In the genomic region with DNA sequence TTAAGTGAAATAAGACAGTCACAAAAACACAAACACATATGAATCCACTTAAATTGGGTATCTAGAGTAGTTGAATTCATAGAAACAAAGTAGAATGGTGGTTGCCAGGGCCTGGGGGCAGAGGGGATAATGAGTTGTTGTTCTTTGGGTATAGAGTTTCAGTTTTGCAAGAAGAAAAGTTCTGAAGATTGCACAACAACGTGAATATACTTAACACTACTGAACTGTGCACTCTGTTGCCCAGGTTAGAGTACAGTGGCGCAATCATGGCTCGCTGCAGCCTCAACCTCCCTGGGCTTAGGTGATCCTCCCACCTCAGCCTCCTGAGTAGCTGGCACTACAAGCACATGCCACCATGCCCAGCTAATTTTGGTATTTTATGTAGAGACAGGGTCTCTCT, we compare ENCODE assay signal across 1 cellular context.
TF ChIP-seq lines count a peak whose summit lies in the region.

No MANE protein-coding gene starts in this region.

TF ChIP-seq in HepG2, 621 proteins besides CTCF, POLR2A, EP300 and RAD21 (continued from another document and continues in another):
- no peak for TF ChIP-seq ZFP36 (IDR thresholded peaks at IDR 0.05; ENCODE audit: borderline replicate concordance, low read depth, low read length, partially characterized antibody)
- TF ChIP-seq RARA (CRISPR knock-in tag; IDR thresholded peaks at IDR 0.05) = peak; percentile 78
- TF ChIP-seq, protein P1, sequence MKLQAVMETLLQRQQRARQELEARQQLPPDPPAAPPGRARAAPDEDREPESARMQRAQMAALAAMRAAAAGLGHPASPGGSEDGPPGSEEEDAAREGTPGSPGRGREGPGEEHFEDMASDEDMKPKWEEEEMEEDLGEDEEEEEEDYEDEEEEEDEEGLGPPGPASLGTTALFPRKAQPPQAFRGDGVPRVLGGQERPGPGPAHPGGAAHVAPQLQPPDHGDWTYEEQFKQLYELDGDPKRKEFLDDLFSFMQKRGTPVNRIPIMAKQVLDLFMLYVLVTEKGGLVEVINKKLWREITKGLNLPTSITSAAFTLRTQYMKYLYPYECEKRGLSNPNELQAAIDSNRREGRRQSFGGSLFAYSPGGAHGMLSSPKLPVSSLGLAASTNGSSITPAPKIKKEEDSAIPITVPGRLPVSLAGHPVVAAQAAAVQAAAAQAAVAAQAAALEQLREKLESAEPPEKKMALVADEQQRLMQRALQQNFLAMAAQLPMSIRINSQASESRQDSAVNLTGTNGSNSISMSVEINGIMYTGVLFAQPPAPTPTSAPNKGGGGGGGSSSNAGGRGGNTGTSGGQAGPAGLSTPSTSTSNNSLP (IDR thresholded peaks at IDR 0.05; ENCODE audit: low read depth, low read length) = no peak
- no peak for TF ChIP-seq GPN1 (CRISPR knock-in tag; IDR thresholded peaks at IDR 0.05; ENCODE audit: borderline replicate concordance)
- no peak for TF ChIP-seq HIVEP1 (CRISPR knock-in tag; IDR thresholded peaks at IDR 0.05)
- TF ChIP-seq ARNT (IDR thresholded peaks at IDR 0.05) = no peak
- no peak for TF ChIP-seq HNRNPUL1 (IDR thresholded peaks at IDR 0.05; ENCODE audit: low read depth, low read length)
- TF ChIP-seq ZBTB42 (CRISPR knock-in tag; IDR thresholded peaks at IDR 0.05) = no peak
- TF ChIP-seq USF2 (IDR thresholded peaks at IDR 0.05; ENCODE audit: low read depth, low read length) = no peak
- no peak for TF ChIP-seq USF2 (CRISPR knock-in tag; IDR thresholded peaks at IDR 0.05; ENCODE audit: borderline replicate concordance)
- TF ChIP-seq ZNF703 (CRISPR knock-in tag; IDR thresholded peaks at IDR 0.05; ENCODE audit: borderline replicate concordance) = no peak
- peak; percentile 89 for TF ChIP-seq HMG20A (CRISPR knock-in tag; IDR thresholded peaks at IDR 0.05; ENCODE audit: borderline replicate concordance)
- TF ChIP-seq BCL3 (CRISPR knock-in tag; IDR thresholded peaks at IDR 0.05) = no peak
- no peak for TF ChIP-seq SCMH1 (CRISPR knock-in tag; IDR thresholded peaks at IDR 0.05; ENCODE audit: borderline replicate concordance)
- no peak; the same call in 1 of the 2 replicates for TF ChIP-seq GABPB1 (CRISPR knock-in tag; IDR thresholded peaks at IDR 0.05)
- no peak for TF ChIP-seq ZFAT (CRISPR knock-in tag; conservative IDR thresholded peaks at IDR 0.05)
- TF ChIP-seq PHB2 (IDR thresholded peaks at IDR 0.05; ENCODE audit: partially characterized antibody) = no peak
- no peak for TF ChIP-seq ISX (CRISPR knock-in tag; conservative IDR thresholded peaks at IDR 0.05)
- TF ChIP-seq, protein P2, sequence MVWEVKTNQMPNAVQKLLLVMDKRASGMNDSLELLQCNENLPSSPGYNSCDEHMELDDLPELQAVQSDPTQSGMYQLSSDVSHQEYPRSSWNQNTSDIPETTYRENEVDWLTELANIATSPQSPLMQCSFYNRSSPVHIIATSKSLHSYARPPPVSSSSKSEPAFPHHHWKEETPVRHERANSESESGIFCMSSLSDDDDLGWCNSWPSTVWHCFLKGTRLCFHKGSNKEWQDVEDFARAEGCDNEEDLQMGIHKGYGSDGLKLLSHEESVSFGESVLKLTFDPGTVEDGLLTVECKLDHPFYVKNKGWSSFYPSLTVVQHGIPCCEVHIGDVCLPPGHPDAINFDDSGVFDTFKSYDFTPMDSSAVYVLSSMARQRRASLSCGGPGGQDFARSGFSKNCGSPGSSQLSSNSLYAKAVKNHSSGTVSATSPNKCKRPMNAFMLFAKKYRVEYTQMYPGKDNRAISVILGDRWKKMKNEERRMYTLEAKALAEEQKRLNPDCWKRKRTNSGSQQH (CRISPR knock-in tag; IDR thresholded peaks at IDR 0.05; ENCODE audit: low read depth) = peak; percentile 59; the same call in 1 of the 2 replicates
- no peak for TF ChIP-seq ZNF780A (CRISPR knock-in tag; IDR thresholded peaks at IDR 0.05)
- no peak for TF ChIP-seq ZNF570 (CRISPR knock-in tag; IDR thresholded peaks at IDR 0.05; ENCODE audit: borderline replicate concordance)
- TF ChIP-seq ZNF367 (CRISPR knock-in tag; IDR thresholded peaks at IDR 0.05; ENCODE audit: borderline replicate concordance) = no peak
- no peak for TF ChIP-seq ZKSCAN5 (CRISPR knock-in tag; IDR thresholded peaks at IDR 0.05)
- 0 out of 2 replicates have a peak, but pooled peaks have one; percentile 28 for TF ChIP-seq SP140L (CRISPR knock-in tag; IDR thresholded peaks at IDR 0.05; ENCODE audit: borderline replicate concordance)
- TF ChIP-seq, protein P3, sequence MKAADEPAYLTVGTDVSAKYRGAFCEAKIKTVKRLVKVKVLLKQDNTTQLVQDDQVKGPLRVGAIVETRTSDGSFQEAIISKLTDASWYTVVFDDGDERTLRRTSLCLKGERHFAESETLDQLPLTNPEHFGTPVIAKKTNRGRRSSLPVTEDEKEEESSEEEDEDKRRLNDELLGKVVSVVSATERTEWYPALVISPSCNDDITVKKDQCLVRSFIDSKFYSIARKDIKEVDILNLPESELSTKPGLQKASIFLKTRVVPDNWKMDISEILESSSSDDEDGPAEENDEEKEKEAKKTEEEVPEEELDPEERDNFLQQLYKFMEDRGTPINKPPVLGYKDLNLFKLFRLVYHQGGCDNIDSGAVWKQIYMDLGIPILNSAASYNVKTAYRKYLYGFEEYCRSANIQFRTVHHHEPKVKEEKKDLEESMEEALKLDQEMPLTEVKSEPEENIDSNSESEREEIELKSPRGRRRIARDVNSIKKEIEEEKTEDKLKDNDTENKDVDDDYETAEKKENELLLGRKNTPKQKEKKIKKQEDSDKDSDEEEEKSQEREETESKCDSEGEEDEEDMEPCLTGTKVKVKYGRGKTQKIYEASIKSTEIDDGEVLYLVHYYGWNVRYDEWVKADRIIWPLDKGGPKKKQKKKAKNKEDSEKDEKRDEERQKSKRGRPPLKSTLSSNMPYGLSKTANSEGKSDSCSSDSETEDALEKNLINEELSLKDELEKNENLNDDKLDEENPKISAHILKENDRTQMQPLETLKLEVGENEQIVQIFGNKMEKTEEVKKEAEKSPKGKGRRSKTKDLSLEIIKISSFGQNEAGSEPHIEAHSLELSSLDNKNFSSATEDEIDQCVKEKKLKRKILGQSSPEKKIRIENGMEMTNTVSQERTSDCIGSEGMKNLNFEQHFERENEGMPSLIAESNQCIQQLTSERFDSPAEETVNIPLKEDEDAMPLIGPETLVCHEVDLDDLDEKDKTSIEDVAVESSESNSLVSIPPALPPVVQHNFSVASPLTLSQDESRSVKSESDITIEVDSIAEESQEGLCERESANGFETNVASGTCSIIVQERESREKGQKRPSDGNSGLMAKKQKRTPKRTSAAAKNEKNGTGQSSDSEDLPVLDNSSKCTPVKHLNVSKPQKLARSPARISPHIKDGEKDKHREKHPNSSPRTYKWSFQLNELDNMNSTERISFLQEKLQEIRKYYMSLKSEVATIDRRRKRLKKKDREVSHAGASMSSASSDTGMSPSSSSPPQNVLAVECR (CRISPR knock-in tag; IDR thresholded peaks at IDR 0.05; ENCODE audit: borderline replicate concordance) = peak; percentile 59; the same call in 1 of the 2 replicates
- no peak for TF ChIP-seq WIZ (CRISPR knock-in tag; IDR thresholded peaks at IDR 0.05)
- TF ChIP-seq, protein P4, sequence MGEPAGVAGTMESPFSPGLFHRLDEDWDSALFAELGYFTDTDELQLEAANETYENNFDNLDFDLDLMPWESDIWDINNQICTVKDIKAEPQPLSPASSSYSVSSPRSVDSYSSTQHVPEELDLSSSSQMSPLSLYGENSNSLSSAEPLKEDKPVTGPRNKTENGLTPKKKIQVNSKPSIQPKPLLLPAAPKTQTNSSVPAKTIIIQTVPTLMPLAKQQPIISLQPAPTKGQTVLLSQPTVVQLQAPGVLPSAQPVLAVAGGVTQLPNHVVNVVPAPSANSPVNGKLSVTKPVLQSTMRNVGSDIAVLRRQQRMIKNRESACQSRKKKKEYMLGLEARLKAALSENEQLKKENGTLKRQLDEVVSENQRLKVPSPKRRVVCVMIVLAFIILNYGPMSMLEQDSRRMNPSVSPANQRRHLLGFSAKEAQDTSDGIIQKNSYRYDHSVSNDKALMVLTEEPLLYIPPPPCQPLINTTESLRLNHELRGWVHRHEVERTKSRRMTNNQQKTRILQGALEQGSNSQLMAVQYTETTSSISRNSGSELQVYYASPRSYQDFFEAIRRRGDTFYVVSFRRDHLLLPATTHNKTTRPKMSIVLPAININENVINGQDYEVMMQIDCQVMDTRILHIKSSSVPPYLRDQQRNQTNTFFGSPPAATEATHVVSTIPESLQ (CRISPR knock-in tag; conservative IDR thresholded peaks at IDR 0.05) = no peak; the same call in 1 of the 2 replicates
- TF ChIP-seq, protein P5, sequence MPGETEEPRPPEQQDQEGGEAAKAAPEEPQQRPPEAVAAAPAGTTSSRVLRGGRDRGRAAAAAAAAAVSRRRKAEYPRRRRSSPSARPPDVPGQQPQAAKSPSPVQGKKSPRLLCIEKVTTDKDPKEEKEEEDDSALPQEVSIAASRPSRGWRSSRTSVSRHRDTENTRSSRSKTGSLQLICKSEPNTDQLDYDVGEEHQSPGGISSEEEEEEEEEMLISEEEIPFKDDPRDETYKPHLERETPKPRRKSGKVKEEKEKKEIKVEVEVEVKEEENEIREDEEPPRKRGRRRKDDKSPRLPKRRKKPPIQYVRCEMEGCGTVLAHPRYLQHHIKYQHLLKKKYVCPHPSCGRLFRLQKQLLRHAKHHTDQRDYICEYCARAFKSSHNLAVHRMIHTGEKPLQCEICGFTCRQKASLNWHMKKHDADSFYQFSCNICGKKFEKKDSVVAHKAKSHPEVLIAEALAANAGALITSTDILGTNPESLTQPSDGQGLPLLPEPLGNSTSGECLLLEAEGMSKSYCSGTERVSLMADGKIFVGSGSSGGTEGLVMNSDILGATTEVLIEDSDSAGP (CRISPR knock-in tag; IDR thresholded peaks at IDR 0.05; ENCODE audit: borderline replicate concordance) = no peak
- TF ChIP-seq HNRNPK (IDR thresholded peaks at IDR 0.05; ENCODE audit: low read depth, low read length, poor library complexity, severe bottlenecking) = no peak
- no peak for TF ChIP-seq ZNF572 (CRISPR knock-in tag; IDR thresholded peaks at IDR 0.05)
- TF ChIP-seq ZFP82 (CRISPR knock-in tag; IDR thresholded peaks at IDR 0.05; ENCODE audit: borderline replicate concordance) = no peak
- no peak for TF ChIP-seq MAF1 (CRISPR knock-in tag; IDR thresholded peaks at IDR 0.05; ENCODE audit: borderline replicate concordance)
- TF ChIP-seq ZNF782 (CRISPR knock-in tag; IDR thresholded peaks at IDR 0.05; ENCODE audit: borderline replicate concordance) = no peak
- no peak for TF ChIP-seq ZNF577 (CRISPR knock-in tag; IDR thresholded peaks at IDR 0.05; ENCODE audit: borderline replicate concordance, low read depth)
- TF ChIP-seq SOX6 (IDR thresholded peaks at IDR 0.05) = no peak
- TF ChIP-seq SOX6 (CRISPR knock-in tag; IDR thresholded peaks at IDR 0.05) = peak; percentile 93
- no peak for TF ChIP-seq ZNF430 (CRISPR knock-in tag; IDR thresholded peaks at IDR 0.05)
- TF ChIP-seq, protein P6, sequence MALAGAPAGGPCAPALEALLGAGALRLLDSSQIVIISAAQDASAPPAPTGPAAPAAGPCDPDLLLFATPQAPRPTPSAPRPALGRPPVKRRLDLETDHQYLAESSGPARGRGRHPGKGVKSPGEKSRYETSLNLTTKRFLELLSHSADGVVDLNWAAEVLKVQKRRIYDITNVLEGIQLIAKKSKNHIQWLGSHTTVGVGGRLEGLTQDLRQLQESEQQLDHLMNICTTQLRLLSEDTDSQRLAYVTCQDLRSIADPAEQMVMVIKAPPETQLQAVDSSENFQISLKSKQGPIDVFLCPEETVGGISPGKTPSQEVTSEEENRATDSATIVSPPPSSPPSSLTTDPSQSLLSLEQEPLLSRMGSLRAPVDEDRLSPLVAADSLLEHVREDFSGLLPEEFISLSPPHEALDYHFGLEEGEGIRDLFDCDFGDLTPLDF (CRISPR knock-in tag; IDR thresholded peaks at IDR 0.05) = no peak
- peak; percentile 97 for TF ChIP-seq HDAC2 (CRISPR knock-in tag; IDR thresholded peaks at IDR 0.05)
- TF ChIP-seq FOXK2 (IDR thresholded peaks at IDR 0.05) = no peak
- TF ChIP-seq, protein P7, sequence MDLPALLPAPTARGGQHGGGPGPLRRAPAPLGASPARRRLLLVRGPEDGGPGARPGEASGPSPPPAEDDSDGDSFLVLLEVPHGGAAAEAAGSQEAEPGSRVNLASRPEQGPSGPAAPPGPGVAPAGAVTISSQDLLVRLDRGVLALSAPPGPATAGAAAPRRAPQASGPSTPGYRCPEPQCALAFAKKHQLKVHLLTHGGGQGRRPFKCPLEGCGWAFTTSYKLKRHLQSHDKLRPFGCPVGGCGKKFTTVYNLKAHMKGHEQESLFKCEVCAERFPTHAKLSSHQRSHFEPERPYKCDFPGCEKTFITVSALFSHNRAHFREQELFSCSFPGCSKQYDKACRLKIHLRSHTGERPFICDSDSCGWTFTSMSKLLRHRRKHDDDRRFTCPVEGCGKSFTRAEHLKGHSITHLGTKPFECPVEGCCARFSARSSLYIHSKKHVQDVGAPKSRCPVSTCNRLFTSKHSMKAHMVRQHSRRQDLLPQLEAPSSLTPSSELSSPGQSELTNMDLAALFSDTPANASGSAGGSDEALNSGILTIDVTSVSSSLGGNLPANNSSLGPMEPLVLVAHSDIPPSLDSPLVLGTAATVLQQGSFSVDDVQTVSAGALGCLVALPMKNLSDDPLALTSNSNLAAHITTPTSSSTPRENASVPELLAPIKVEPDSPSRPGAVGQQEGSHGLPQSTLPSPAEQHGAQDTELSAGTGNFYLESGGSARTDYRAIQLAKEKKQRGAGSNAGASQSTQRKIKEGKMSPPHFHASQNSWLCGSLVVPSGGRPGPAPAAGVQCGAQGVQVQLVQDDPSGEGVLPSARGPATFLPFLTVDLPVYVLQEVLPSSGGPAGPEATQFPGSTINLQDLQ (CRISPR knock-in tag; IDR thresholded peaks at IDR 0.05) = no peak
- TF ChIP-seq SP4 (CRISPR knock-in tag; IDR thresholded peaks at IDR 0.05) = no peak
- TF ChIP-seq ZBTB8A (CRISPR knock-in tag; IDR thresholded peaks at IDR 0.05; ENCODE audit: borderline replicate concordance, low read depth) = no peak
- TF ChIP-seq NBN (conservative IDR thresholded peaks at IDR 0.05) = no peak
- no peak for TF ChIP-seq ZNF883 (CRISPR knock-in tag; IDR thresholded peaks at IDR 0.05; ENCODE audit: not compliant biosample characterization)
- no peak for TF ChIP-seq IKZF4 (CRISPR knock-in tag; IDR thresholded peaks at IDR 0.05; ENCODE audit: borderline replicate concordance, low read depth, not compliant biosample characterization)
